Comparison of ENCODE assay signal across 25 cellular contexts in the genomic region with DNA sequence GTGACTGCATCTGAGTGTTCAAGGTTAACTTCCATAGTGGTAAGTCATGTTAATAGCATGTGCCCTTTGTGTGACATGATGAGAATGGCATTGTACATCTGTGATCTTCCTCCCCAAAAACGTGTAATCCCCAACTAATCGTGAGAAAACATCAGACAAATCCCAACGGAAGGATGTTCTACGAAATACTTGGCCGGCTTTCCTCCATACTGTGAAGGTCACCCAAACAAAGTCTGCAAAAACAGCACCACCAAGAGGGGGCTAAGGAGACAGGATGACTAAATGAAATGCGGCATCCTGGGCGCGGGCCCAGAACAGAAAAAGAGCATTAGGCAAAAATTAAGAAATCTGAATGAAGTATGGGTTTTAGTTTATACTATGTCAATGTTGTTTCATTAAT.
"Had no signal": no experiment of that assay in that cellular context is flagged by ENCODE, and none has a peak within 500 bp of the region (broad histone marks: within the 10 kb centered on the region; RNA-seq: fewer than 3 reads in every experiment).

No MANE protein-coding gene starts in this region.

- H3K27me3 ChIP-seq: dorsolateral prefrontal cortex, esophagus muscularis mucosa, heart right ventricle, left lung, spleen, tibial nerve, upper lobe of left lung, uterus had no signal

- H3K9me3 Mint-ChIP-seq: stimulated activated naive CD8-positive, alpha-beta T cell treated with anti-CD3 and anti-CD28 coated beads, Interleukin-15, Interleukin-2, amounts not matched to agents 100 ng/mL and 50 ng/mL, for 24 hours had no signal

- H3K4me1 ChIP-seq: esophagus muscularis mucosa, heart right ventricle, left lung, psoas muscle, spleen, tibial nerve, upper lobe of left lung, uterus had no signal

- DNase-seq: dorsolateral prefrontal cortex; effector CD4-positive, alpha-beta T cell; foreskin melanocyte; glutamatergic neuron; heart right ventricle; hippocampal formation; left cardiac atrium; left lung; mesenchymal stem cell; midbrain; naive thymus-derived CD8-positive, alpha-beta T cell; nephron progenitor cell; nucleus accumbens; psoas muscle; right cardiac atrium; spleen; stimulated activated CD4-positive, alpha-beta T cell treated with anti-CD3 and anti-CD28 coated beads, Interleukin-2, amount 100 ng/mL, for 48 hours; stimulated activated naive B cell treated with anti-CD40 and anti-IgM and Interleukin-4, amounts not matched to agents 10 μg/mL and 1 μg/mL and 100 μg/mL, for 72 hours; upper lobe of left lung; uterus had no signal

- H3K4me3 Mint-ChIP-seq: naive thymus-derived CD8-positive, alpha-beta T cell; nephron progenitor cell; stimulated activated naive B cell treated with anti-CD40 and anti-IgM and Interleukin-4, amounts not matched to agents 10 μg/mL and 1 μg/mL and 100 μg/mL, for 72 hours; stimulated activated naive CD8-positive, alpha-beta T cell treated with anti-CD3 and anti-CD28 coated beads, Interleukin-15, Interleukin-2, amounts not matched to agents 100 ng/mL and 50 ng/mL, for 24 hours had no signal

- H3K27ac ChIP-seq: dorsolateral prefrontal cortex, esophagus muscularis mucosa, heart right ventricle, left lung, psoas muscle, skin epidermis, spleen, thoracic aorta, tibial nerve, upper lobe of left lung, uterus had no signal

- H3K36me3 ChIP-seq: esophagus muscularis mucosa, heart right ventricle, left lung, spleen, thoracic aorta, tibial nerve, upper lobe of left lung, uterus had no signal

- H3K27ac Mint-ChIP-seq: nephron progenitor cell; stimulated activated naive B cell treated with anti-CD40 and anti-IgM and Interleukin-4, amounts not matched to agents 10 μg/mL and 1 μg/mL and 100 μg/mL, for 72 hours; stimulated activated naive CD8-positive, alpha-beta T cell treated with anti-CD3 and anti-CD28 coated beads, Interleukin-15, Interleukin-2, amounts not matched to agents 100 ng/mL and 50 ng/mL, for 24 hours had no signal

- H3K36me3 Mint-ChIP-seq: naive thymus-derived CD8-positive, alpha-beta T cell; stimulated activated naive B cell treated with anti-CD40 and anti-IgM and Interleukin-4, amounts not matched to agents 10 μg/mL and 1 μg/mL and 100 μg/mL, for 72 hours had no signal

- H3K9me3 ChIP-seq: thoracic aorta, upper lobe of left lung, uterus had no signal

- ATAC-seq: heart right ventricle; left cardiac atrium; left lung; naive thymus-derived CD8-positive, alpha-beta T cell; psoas muscle; right cardiac atrium; stimulated activated naive B cell treated with anti-CD40 and anti-IgM and Interleukin-4, amounts not matched to agents 10 μg/mL and 1 μg/mL and 100 μg/mL, for 72 hours had no signal

- H3K4me1 Mint-ChIP-seq: nephron progenitor cell; stimulated activated naive B cell treated with anti-CD40 and anti-IgM and Interleukin-4, amounts not matched to agents 10 μg/mL and 1 μg/mL and 100 μg/mL, for 72 hours had no signal

- H3K4me3 ChIP-seq: dorsolateral prefrontal cortex, esophagus muscularis mucosa, heart right ventricle, left lung, psoas muscle, skin epidermis, spleen, thoracic aorta, tibial nerve, upper lobe of left lung, uterus had no signal
